In the genomic region with DNA sequence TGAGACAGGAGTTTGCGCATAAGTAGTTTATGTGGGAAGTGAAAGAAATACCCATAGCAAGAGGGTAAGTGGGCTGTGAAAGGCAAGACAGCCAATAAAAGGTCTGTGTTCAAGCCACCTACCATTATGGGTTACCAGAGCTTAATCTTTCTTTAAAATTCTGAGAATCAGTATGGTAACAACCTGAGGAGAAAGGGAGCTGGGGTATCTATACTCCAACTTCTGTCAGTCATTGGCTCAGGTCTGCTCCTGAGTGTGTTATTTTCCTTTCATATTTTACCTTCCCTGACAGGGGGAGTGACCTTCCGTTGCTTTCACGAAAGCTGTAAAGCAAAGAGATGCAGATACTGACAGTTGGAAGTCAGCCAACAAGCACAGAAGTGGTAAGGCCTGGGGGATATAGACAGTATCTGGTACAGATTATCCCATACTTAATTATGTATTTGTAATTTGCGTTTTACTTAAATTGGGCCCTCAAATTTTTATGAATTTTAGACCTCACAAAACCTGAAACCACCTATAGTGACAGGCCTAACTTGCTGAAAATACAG, we compare ENCODE assay signal across 14 cellular contexts.
A peak's percentile ranks its signal among the peaks of the same experiment; 100 is the strongest.
DNase-seq lines count a peak whose midpoint lies in the region; TF ChIP-seq lines count a peak whose summit lies in the region.
"Had no signal": no experiment of that assay in that cellular context is flagged by ENCODE, and none has a peak within 500 bp of the region (broad histone marks: within the 10 kb centered on the region; RNA-seq: fewer than 3 reads in every experiment).

No MANE protein-coding gene starts in this region.

- no peaks in the 10 kb centered on the region for H3K4me1 Mint-ChIP-seq in MCF 10A (ENCODE audit: insufficient read depth, unreplicated experiment)
- H3K4me1 Mint-ChIP-seq: CD4-positive, CD25-positive, alpha-beta regulatory T cell had no signal

- H3K4me1 ChIP-seq in BE2C = peaks cover 35% of the 10 kb centered on the region
- H3K4me1 ChIP-seq: BLaER1 treated with 17β-estradiol and CSF1 and Interleukin-3, amounts not matched to agents 10 nM and 100 nM had no signal

- no peak overlapping the region for H3K4me3 ChIP-seq in BE2C (ENCODE audit: low read depth, low read length)
- H3K4me3 ChIP-seq: BLaER1 treated with 17β-estradiol and CSF1 and Interleukin-3, amounts not matched to agents 10 nM and 100 nM; GM12878; GM23248 had no signal

- intact Hi-C loops in MCF 10A (cut with micrococcal nuclease) = no loop called here

- no peaks in the 10 kb centered on the region for H3K27me3 ChIP-seq in BE2C
- H3K27me3 ChIP-seq: BLaER1 treated with 17β-estradiol and CSF1 and Interleukin-3, amounts not matched to agents 10 nM and 100 nM had no signal

- no peak overlapping the region for H3K27ac Mint-ChIP-seq in MCF 10A (ENCODE audit: low read depth, unreplicated experiment)

- POLR2A ChIA-PET in MCF 10A (lab: Yijun Ruan, JAX) = no interaction called here

- H3K9me3 ChIP-seq in BE2C = no peaks in the 10 kb centered on the region
- H3K9me3 ChIP-seq: BLaER1 treated with 17β-estradiol and CSF1 and Interleukin-3, amounts not matched to agents 10 nM and 100 nM had no signal

- DNase-seq in NCI-H146 (lab: John Stamatoyannopoulos, UW) (peak; percentile 26), NCI-H146 treated with DMSO at 0.1 percent for 48 hours (lab: John Stamatoyannopoulos, UW; ENCODE audit: unreplicated experiment) (no peak), BE2C (peak; percentile 67), NCI-H524 treated with DMSO at 0.1 percent for 48 hours (lab: John Stamatoyannopoulos, UW) (peak; percentile 7), SHP77 treated with DMSO at 0.1 percent for 48 hours (lab: John Stamatoyannopoulos, UW) (peak; percentile 5), Ammon's horn (ENCODE audit: low spot score) (no peak), MCF 10A (ENCODE audit: unreplicated experiment) (no peak), putamen (ENCODE audit: low spot score) (no peak)
- DNase-seq: Calu3; CD4-positive, CD25-positive, alpha-beta regulatory T cell; DMS 273 treated with DMSO at 0.1 percent for 48 hours; GM23248 had no signal

- H3K27me3 Mint-ChIP-seq in MCF 10A (ENCODE audit: insufficient read depth, unreplicated experiment) = peaks cover 44% of the 10 kb centered on the region

- H3K36me3 ChIP-seq in BE2C = no peaks in the 10 kb centered on the region
- H3K36me3 ChIP-seq: BLaER1 treated with 17β-estradiol and CSF1 and Interleukin-3, amounts not matched to agents 10 nM and 100 nM had no signal

- no peak overlapping the region for H3K4me3 Mint-ChIP-seq in MCF 10A (ENCODE audit: unreplicated experiment)
- H3K4me3 Mint-ChIP-seq: CD4-positive, CD25-positive, alpha-beta regulatory T cell had no signal

- TF ChIP-seq CTCF in BE2C (IDR thresholded peaks at IDR 0.05; ENCODE audit: low read depth, low read length) (no peak), MCF 10A (IDR thresholded peaks at IDR 0.05; ENCODE audit: unreplicated experiment) (no peak)

- H3K36me3 Mint-ChIP-seq in MCF 10A (ENCODE audit: insufficient read depth, unreplicated experiment) = no peaks in the 10 kb centered on the region
- H3K36me3 Mint-ChIP-seq: CD4-positive, CD25-positive, alpha-beta regulatory T cell had no signal

- CTCF ChIA-PET in MCF 10A (lab: Yijun Ruan, JAX) = interaction anchor here (0.7 to 1.1 kb wide), 4 partner anchors 17 to 323 kb away, joined by 3 read pairs; no protein-coding TSS in a partner anchor

- no peaks in the 10 kb centered on the region for H3K9me3 Mint-ChIP-seq in MCF 10A (ENCODE audit: unreplicated experiment)
- H3K9me3 Mint-ChIP-seq: CD4-positive, CD25-positive, alpha-beta regulatory T cell had no signal

- BruUV-seq in MCF 10A (replicated peaks; lab: Mats Ljungman, UMichigan) = no TSS peak

Comparison
In these comparisons a context has a peak if more than half of its experiments do, and no peak if none do; other contexts are left out.
1. DNase-seq: peak in NCI-H146 (single experiment), BE2C (single experiment), NCI-H524 treated with DMSO at 0.1 percent for 48 hours (single experiment) and SHP77 treated with DMSO at 0.1 percent for 48 hours (single experiment); none in NCI-H146 treated with DMSO at 0.1 percent for 48 hours (single experiment), Ammon's horn (single experiment), MCF 10A (single experiment) and putamen (single experiment).